Comparison of ENCODE assay signal across 11 cellular contexts in genomic region chr1:230158422-230159291, GRCh38.
DNase-seq lines count a peak whose midpoint lies in the region; FAIRE-seq and TF ChIP-seq lines count a peak whose summit lies in the region.
"Had no signal": no experiment of that assay in that cellular context is flagged by ENCODE, and none has a peak within 500 bp of the region (broad histone marks: within the 10 kb centered on the region; RNA-seq: fewer than 3 reads in every experiment).

No MANE protein-coding gene starts in this region.

- H3K27ac ChIP-seq in neural progenitor cell = peak overlapping the region; percentile 18
- H3K27ac ChIP-seq: ascending aorta had no signal

- TF ChIP-seq CTCF in Caco-2 (IDR thresholded peaks at IDR 0.05; ENCODE audit: insufficient read depth in 1 of 2, low read depth in 1 of 2, low read length in 1 of 2, severe bottlenecking in 1 of 2, unreplicated experiment in 1 of 2) (no peak), neural progenitor cell (IDR thresholded peaks at IDR 0.05) (no peak)

- no peak overlapping the region for H3K4me3 ChIP-seq in Caco-2 (ENCODE audit: low read depth, low read length)
- no peak overlapping the region for H3K4me3 ChIP-seq in neural progenitor cell
- H3K4me3 ChIP-seq: ascending aorta had no signal

- FAIRE-seq in GM19239 (lab: Jason Lieb, UNC) = no peak

- BruUV-seq in Caco-2 (replicated peaks; lab: Mats Ljungman, UMichigan) = no TSS peak

- peaks cover 23% of the 10 kb centered on the region for H3K4me1 Mint-ChIP-seq in Caco-2 (ENCODE audit: low read depth, unreplicated experiment)
- H3K4me1 Mint-ChIP-seq in neural progenitor cell = peaks cover 60% of the 10 kb centered on the region

- DNase-seq in Caco-2 (peak; percentile 75 to 83), NCI-H187 (lab: John Stamatoyannopoulos, UW) (peak; percentile 20 to 23), astrocyte of the hippocampus (ENCODE audit: low read depth, low spot score) (peak; percentile 44), neural progenitor cell (ENCODE audit: low spot score) (peak; percentile 57), NCI-H2227 treated with DMSO at 0.1 percent for 48 hours (lab: John Stamatoyannopoulos, UW) (no peak), GM19239 (ENCODE audit: insufficient read length, low spot score) (no peak), amygdala (lab: John Stamatoyannopoulos, UW) (no peak)
- no peak for DNase-seq in stimulated activated CD4-positive, alpha-beta T cell treated with anti-CD3 and anti-CD28 coated beads, Interleukin-12 subunit alpha, Interleukin-12 subunit beta, amount 100 ng/mL, for 4 hours
- DNase-seq: activated CD4-positive, alpha-beta T cell treated with anti-CD3 and anti-CD28 coated beads for 36 hours; CD8-positive, alpha-beta memory T cell had no signal

- H3K4me1 ChIP-seq in Caco-2 (peaks cover 29% of the 10 kb centered on the region), neural progenitor cell (peaks cover 39% of the 10 kb centered on the region)

- peaks cover 34% of the 10 kb centered on the region for H4K20me1 ChIP-seq in neural progenitor cell (ENCODE audit: low read depth)

- H3K4me2 ChIP-seq in neural progenitor cell = peak overlapping the region; percentile 51

- H3K36me3 Mint-ChIP-seq in Caco-2 (ENCODE audit: insufficient read depth, unreplicated experiment) = peaks cover 5% of the 10 kb centered on the region
- H3K36me3 Mint-ChIP-seq in neural progenitor cell = peaks cover 6% of the 10 kb centered on the region
- H3K36me3 Mint-ChIP-seq: CD8-positive, alpha-beta memory T cell had no signal

- H3K27ac Mint-ChIP-seq in Caco-2 (ENCODE audit: unreplicated experiment) (peak overlapping the region; percentile 58), neural progenitor cell (peak overlapping the region; percentile 88)
- H3K27ac Mint-ChIP-seq: activated CD4-positive, alpha-beta T cell treated with anti-CD3 and anti-CD28 coated beads for 36 hours had no signal

- intact Hi-C loops in Caco-2 (cut with micrococcal nuclease; ENCODE audit: unreplicated experiment) = loop anchor here (2.0 to 5.0 kb wide), 4 partner anchors 22 to 91 kb away; partner anchors contain the start of gene GALNT2

- CTCF ChIA-PET in Caco-2 (lab: Charles Lee) = no interaction called here

- no peaks in the 10 kb centered on the region for H3K9me3 ChIP-seq in Caco-2
- H3K9me3 ChIP-seq in neural progenitor cell (ENCODE audit: low read depth) = no peaks in the 10 kb centered on the region
- H3K9me3 ChIP-seq: ascending aorta had no signal

- H3K36me3 ChIP-seq in Caco-2 (ENCODE audit: control insufficient read depth, insufficient read depth, low read length) (no peaks in the 10 kb centered on the region), neural progenitor cell (no peaks in the 10 kb centered on the region)
- H3K36me3 ChIP-seq: ascending aorta had no signal

- no peaks in the 10 kb centered on the region for H3K9me3 Mint-ChIP-seq in Caco-2 (ENCODE audit: unreplicated experiment)
- H3K9me3 Mint-ChIP-seq in neural progenitor cell = peaks cover 7% of the 10 kb centered on the region
- H3K9me3 Mint-ChIP-seq: CD8-positive, alpha-beta memory T cell had no signal

- peaks cover 59% of the 10 kb centered on the region for H3K79me2 ChIP-seq in neural progenitor cell (ENCODE audit: low read depth)

- H3K4me3 Mint-ChIP-seq in Caco-2 (ENCODE audit: unreplicated experiment) (peak overlapping the region; percentile 1), neural progenitor cell (no peak overlapping the region)
- H3K4me3 Mint-ChIP-seq: activated CD4-positive, alpha-beta T cell treated with anti-CD3 and anti-CD28 coated beads for 36 hours; CD8-positive, alpha-beta memory T cell had no signal

- POLR2A ChIA-PET in Caco-2 (lab: Charles Lee) = interaction anchor here (0.7 kb wide), 1 partner anchor 35 kb away, joined by 3 read pairs; no protein-coding TSS in a partner anchor

- H3F3A ChIP-seq in neural progenitor cell (ENCODE audit: low read depth) = peaks cover 15% of the 10 kb centered on the region

- H3K9ac ChIP-seq in neural progenitor cell = no peak overlapping the region

- H3K27me3 Mint-ChIP-seq in Caco-2 (ENCODE audit: insufficient read depth, unreplicated experiment) (no peaks in the 10 kb centered on the region), neural progenitor cell (ENCODE audit: insufficient read depth, low read depth) (peaks cover 2% of the 10 kb centered on the region)
- H3K27me3 Mint-ChIP-seq: activated CD4-positive, alpha-beta T cell treated with anti-CD3 and anti-CD28 coated beads for 36 hours; CD8-positive, alpha-beta memory T cell had no signal

- no peak overlapping the region for H2AFZ ChIP-seq in neural progenitor cell (replicated peaks)

- H3K27me3 ChIP-seq in Caco-2 (replicated peaks; ENCODE audit: control insufficient read depth, insufficient read depth, low read length) = no peaks in the 10 kb centered on the region
- H3K27me3 ChIP-seq in neural progenitor cell = no peaks in the 10 kb centered on the region
- H3K27me3 ChIP-seq: ascending aorta had no signal

Comparison
In these comparisons a context has a peak if more than half of its experiments do, and no peak if none do; other contexts are left out.
1. DNase-seq: peak in Caco-2 (2 of 2), NCI-H187 (2 of 2), astrocyte of the hippocampus (single experiment) and neural progenitor cell (single experiment); none in NCI-H2227 treated with DMSO at 0.1 percent for 48 hours (single experiment), GM19239 (single experiment), stimulated activated CD4-positive, alpha-beta T cell treated with anti-CD3 and anti-CD28 coated beads, Interleukin-12 subunit alpha, Interleukin-12 subunit beta, amount 100 ng/mL, for 4 hours (single experiment) and amygdala (0 of 56).